In genomic region chr2:163119964-163120363, GRCh38 we compare ENCODE assay signal across 14 cellular contexts.
DNase-seq lines count a peak whose midpoint lies in the region; ATAC-seq and TF ChIP-seq lines count a peak whose summit lies in the region.
"Had no signal": no experiment of that assay in that cellular context is flagged by ENCODE, and none has a peak within 500 bp of the region (broad histone marks: within the 10 kb centered on the region; RNA-seq: fewer than 3 reads in every experiment).

No MANE protein-coding gene starts in this region.

- H4K20me1 ChIP-seq in neural progenitor cell (ENCODE audit: low read depth), result no peaks in the 10 kb centered on the region
- H4K20me1 ChIP-seq: BLaER1 had no signal

- H3F3A ChIP-seq in neural progenitor cell (ENCODE audit: low read depth), result no peaks in the 10 kb centered on the region

- H3K27me3 ChIP-seq in right cardiac atrium (ENCODE audit: control insufficient read depth, insufficient read depth) (no peaks in the 10 kb centered on the region), neural progenitor cell (no peaks in the 10 kb centered on the region), testis (no peaks in the 10 kb centered on the region)
- H3K27me3 ChIP-seq: BLaER1 had no signal

- no peak overlapping the region for H3K4me3 Mint-ChIP-seq in neural progenitor cell
- H3K4me3 Mint-ChIP-seq in activated T-cell treated with anti-CD3 and anti-CD28 coated beads, Interleukin-2, amount 50 U/mL, for 4 hours, result no peak overlapping the region
- H3K4me3 Mint-ChIP-seq: CD8-positive, alpha-beta memory T cell had no signal

- H3K9ac ChIP-seq in neural progenitor cell, result no peak overlapping the region
- H3K9ac ChIP-seq: BLaER1 had no signal

- no peaks in the 10 kb centered on the region for H3K27me3 Mint-ChIP-seq in neural progenitor cell (ENCODE audit: insufficient read depth, low read depth)
- H3K27me3 Mint-ChIP-seq in activated T-cell treated with anti-CD3 and anti-CD28 coated beads, Interleukin-2, amount 50 U/mL, for 4 hours (ENCODE audit: low read depth), result no peaks in the 10 kb centered on the region
- H3K27me3 Mint-ChIP-seq: CD8-positive, alpha-beta memory T cell had no signal

- H3K4me1 ChIP-seq in right cardiac atrium (ENCODE audit: control insufficient read depth, insufficient read depth, low read length) (peaks cover 3% of the 10 kb centered on the region), neural progenitor cell (no peaks in the 10 kb centered on the region), testis (peaks cover 17% of the 10 kb centered on the region)
- H3K4me1 ChIP-seq: BLaER1, HAP-1 had no signal

- peak in 1 of 3 donors; percentile 8 for DNase-seq in right cardiac atrium
- DNase-seq in Right ventricle myocardium superior, result no peak
- no peak for DNase-seq in left lobe of liver (ENCODE audit: low spot score)
- no peak for DNase-seq in neural progenitor cell (ENCODE audit: low spot score)
- DNase-seq in testis, result peak; percentile 89
- DNase-seq in activated T-cell treated with anti-CD3 and anti-CD28 coated beads, Interleukin-2, amount 50 U/mL, for 4 hours, result no peak
- DNase-seq in NCI-H748 treated with DMSO at 0.1 percent for 48 hours (lab: John Stamatoyannopoulos, UW), result no peak
- no peak for DNase-seq in amygdala (lab: John Stamatoyannopoulos, UW)
- DNase-seq: 8988T; AML-193; CD8-positive, alpha-beta memory T cell; DMS53 had no signal

- no peak overlapping the region for H3K27ac ChIP-seq in right cardiac atrium (ENCODE audit: low read length)
- H3K27ac ChIP-seq in neural progenitor cell, result no peak overlapping the region
- peak overlapping the region; percentile 60 to 68 for H3K27ac ChIP-seq in testis
- H3K27ac ChIP-seq: BLaER1 had no signal

- H3K36me3 ChIP-seq in neural progenitor cell, result no peaks in the 10 kb centered on the region
- H3K36me3 ChIP-seq in testis (ENCODE audit: low read depth, missing control alignments), result no peaks in the 10 kb centered on the region
- H3K36me3 ChIP-seq: BLaER1, HAP-1 had no signal

- H3K27ac Mint-ChIP-seq in neural progenitor cell, result no peak overlapping the region
- H3K27ac Mint-ChIP-seq: CD8-positive, alpha-beta memory T cell had no signal

- H3K9me3 ChIP-seq in right cardiac atrium (ENCODE audit: control insufficient read depth, low read length) (no peaks in the 10 kb centered on the region), neural progenitor cell (ENCODE audit: low read depth) (no peaks in the 10 kb centered on the region), testis (no peaks in the 10 kb centered on the region)
- H3K9me3 ChIP-seq: BLaER1, HAP-1 had no signal

- no peaks in the 10 kb centered on the region for H3K4me1 Mint-ChIP-seq in neural progenitor cell
- no peaks in the 10 kb centered on the region for H3K4me1 Mint-ChIP-seq in activated T-cell treated with anti-CD3 and anti-CD28 coated beads, Interleukin-2, amount 50 U/mL, for 4 hours (ENCODE audit: low read depth)
- H3K4me1 Mint-ChIP-seq: CD8-positive, alpha-beta memory T cell had no signal

- ATAC-seq in right cardiac atrium, result no peak
- ATAC-seq in Right ventricle myocardium superior (ENCODE audit: poor library complexity), result no peak
- ATAC-seq in left lobe of liver, result peak; percentile 54
- ATAC-seq in activated T-cell treated with anti-CD3 and anti-CD28 coated beads, Interleukin-2, amount 50 U/mL, for 4 hours, result no peak

- H3K79me2 ChIP-seq in neural progenitor cell (ENCODE audit: low read depth), result no peaks in the 10 kb centered on the region

- intact Hi-C loops in right cardiac atrium (cut with DNase I) (no loop called here), Right ventricle myocardium superior (cut with DNase I) (no loop called here), testis (cut with DNase I; ENCODE audit: low total_unique reads) (no loop called here)

- peak overlapping the region; percentile 32 for H2AFZ ChIP-seq in neural progenitor cell (replicated peaks)

- no peaks in the 10 kb centered on the region for H3K9me3 Mint-ChIP-seq in neural progenitor cell
- H3K9me3 Mint-ChIP-seq in activated T-cell treated with anti-CD3 and anti-CD28 coated beads, Interleukin-2, amount 50 U/mL, for 4 hours, result peaks cover 9% of the 10 kb centered on the region

- no peak for TF ChIP-seq POLR2A in testis (IDR thresholded peaks at IDR 0.05)

- H3K4me3 ChIP-seq in right cardiac atrium (ENCODE audit: low read length) (peak overlapping the region; percentile 16), neural progenitor cell (no peak overlapping the region), testis (no peak overlapping the region)
- H3K4me3 ChIP-seq: BLaER1, HAP-1 had no signal

- TF ChIP-seq CTCF in neural progenitor cell (IDR thresholded peaks at IDR 0.05), result no peak
- TF ChIP-seq CTCF in testis (IDR thresholded peaks at IDR 0.05), result no peak

- H3K36me3 Mint-ChIP-seq in neural progenitor cell, result no peaks in the 10 kb centered on the region
- H3K36me3 Mint-ChIP-seq in activated T-cell treated with anti-CD3 and anti-CD28 coated beads, Interleukin-2, amount 50 U/mL, for 4 hours (ENCODE audit: insufficient read depth), result no peaks in the 10 kb centered on the region
- H3K36me3 Mint-ChIP-seq: CD8-positive, alpha-beta memory T cell had no signal

- H3K4me2 ChIP-seq in neural progenitor cell, result no peak overlapping the region
- H3K4me2 ChIP-seq: BLaER1 had no signal

- 15% methylated on average over 7 of the region's 7 CpGs for WGBS in right cardiac atrium
- WGBS in testis, 2 donors, result 18 to 31% methylated on average over 7 of the region's 7 CpGs

Comparison
In these comparisons a context has a peak if more than half of its experiments do, and no peak if none do; other contexts are left out.
1. H3K27ac ChIP-seq: peak in testis (2 of 2); none in right cardiac atrium (single experiment) and neural progenitor cell (single experiment).